In genomic region chr12:58877243-58877743, GRCh38 we compare ENCODE assay signal across 11 cellular contexts. TPM values are rescaled to one million over a fixed set of nuclear protein-coding genes. Genes with fewer than 3 reads are reported as not detected.
DNase-seq lines count a peak whose midpoint lies in the region; ATAC-seq, FAIRE-seq and TF ChIP-seq lines count a peak whose summit lies in the region.
"Had no signal": no experiment of that assay in that cellular context is flagged by ENCODE, and none has a peak within 500 bp of the region (broad histone marks: within the 10 kb centered on the region; RNA-seq: fewer than 3 reads in every experiment).

No MANE protein-coding gene starts in this region.

- H3K27me3 Mint-ChIP-seq in MCF 10A (ENCODE audit: insufficient read depth, unreplicated experiment): no peaks in the 10 kb centered on the region

- peak overlapping the region; percentile 51 for H3K27ac Mint-ChIP-seq in MCF 10A (ENCODE audit: low read depth, unreplicated experiment)
- H3K27ac Mint-ChIP-seq: nephron had no signal

- POLR2A ChIA-PET in MCF 10A (lab: Yijun Ruan, JAX) (interaction anchor here (0.6 to 4.6 kb wide), 21 partner anchors 9 to 348 kb away, joined by 3 to 86 read pairs (median 4); partner anchors contain the start of gene LRIG3), RWPE1 (lab: Yijun Ruan, JAX; ENCODE audit: low non-redundant PET) (no interaction called here)

- no peaks in the 10 kb centered on the region for H3K9me3 Mint-ChIP-seq in MCF 10A (ENCODE audit: unreplicated experiment)
- H3K9me3 Mint-ChIP-seq: nephron had no signal

- H3K4me1 Mint-ChIP-seq in MCF 10A (ENCODE audit: insufficient read depth, unreplicated experiment): peaks cover 17% of the 10 kb centered on the region

- peaks cover 100% of the 10 kb centered on the region for H3K36me3 Mint-ChIP-seq in MCF 10A (ENCODE audit: insufficient read depth, unreplicated experiment)

- peak; percentile 95 for FAIRE-seq in urothelium cell line (lab: Jason Lieb, UNC)

- ATAC-seq in foreskin keratinocyte (peak; percentile 95), GM18909 (IDR thresholded peaks at IDR 0.05; ENCODE audit: poor library complexity, unreplicated experiment) (no peak), GM18858 (IDR thresholded peaks at IDR 0.05; ENCODE audit: unreplicated experiment) (no peak)

- CTCF ChIA-PET in MCF 10A (lab: Yijun Ruan, JAX): interaction anchor here (0.6 to 2.5 kb wide), 7 partner anchors 14 to 528 kb away, joined by 3 to 10 read pairs (median 4); no protein-coding TSS in a partner anchor
- CTCF ChIA-PET in RWPE1 (lab: Yijun Ruan, JAX): interaction anchor here (0.7 kb wide), 1 partner anchor 166 kb away, joined by 3 read pairs; no protein-coding TSS in a partner anchor

- H3K36me3 ChIP-seq in breast epithelium: peaks cover 4% of the 10 kb centered on the region
- H3K36me3 ChIP-seq: BLaER1 treated with 17β-estradiol and CSF1 and Interleukin-3, amounts not matched to agents 10 nM and 100 nM had no signal

- intact Hi-C loops in MCF 10A (cut with micrococcal nuclease): loop anchor here (1.0 to 5.0 kb wide), 3 partner anchors 43 to 335 kb away; partner anchors contain the start of gene LRIG3
- intact Hi-C loops in breast epithelium (cut with DNase I; ENCODE audit: low total_unique reads): no loop called here

- no peak for TF ChIP-seq POLR2A in breast epithelium (IDR thresholded peaks at IDR 0.05)

- H3K4me3 ChIP-seq in breast epithelium: no peak overlapping the region
- H3K4me3 ChIP-seq: BLaER1 treated with 17β-estradiol and CSF1 and Interleukin-3, amounts not matched to agents 10 nM and 100 nM had no signal

- H3K9me3 ChIP-seq in breast epithelium: no peaks in the 10 kb centered on the region
- H3K9me3 ChIP-seq: BLaER1 treated with 17β-estradiol and CSF1 and Interleukin-3, amounts not matched to agents 10 nM and 100 nM had no signal

- H3K27me3 ChIP-seq in breast epithelium (no peaks in the 10 kb centered on the region), foreskin keratinocyte (no peaks in the 10 kb centered on the region)
- H3K27me3 ChIP-seq: BLaER1 treated with 17β-estradiol and CSF1 and Interleukin-3, amounts not matched to agents 10 nM and 100 nM had no signal

- peak overlapping the region in 1 of 2 donors; percentile 8 for H3K27ac ChIP-seq in breast epithelium
- H3K27ac ChIP-seq in RWPE1: peak overlapping the region; percentile 82
- H3K27ac ChIP-seq in foreskin keratinocyte: no peak overlapping the region
- H3K27ac ChIP-seq: BLaER1 treated with 17β-estradiol and CSF1 and Interleukin-3, amounts not matched to agents 10 nM and 100 nM had no signal

- no TSS peak for BruUV-seq in MCF 10A (replicated peaks; lab: Mats Ljungman, UMichigan)

- TF ChIP-seq CTCF in MCF 10A (IDR thresholded peaks at IDR 0.05; ENCODE audit: unreplicated experiment): no peak
- no peak for TF ChIP-seq CTCF in breast epithelium (IDR thresholded peaks at IDR 0.05)
- TF ChIP-seq CTCF in RWPE1 (conservative IDR thresholded peaks at IDR 0.05; ENCODE audit: low read depth): no peak
- no peak for TF ChIP-seq CTCF in foreskin keratinocyte (conservative IDR thresholded peaks at IDR 0.05)

- H3K4me3 Mint-ChIP-seq in MCF 10A (ENCODE audit: unreplicated experiment): no peak overlapping the region
- H3K4me3 Mint-ChIP-seq: nephron had no signal

- DNase-seq in MCF 10A (ENCODE audit: unreplicated experiment) (peak; percentile 94), breast epithelium (ENCODE audit: low spot score in 2 of 2) (no peak), RWPE1 (ENCODE audit: low spot score) (peak; percentile 84), foreskin keratinocyte (peak; percentile 91 to 97), urothelium cell line (ENCODE audit: low spot score) (peak; percentile 90), islet precursor cell (no peak)
- DNase-seq: NCI-H82 had no signal

- H3K4me1 ChIP-seq in breast epithelium: no peaks in the 10 kb centered on the region
- no peaks in the 10 kb centered on the region for H3K4me1 ChIP-seq in foreskin keratinocyte

RNA-seq across cellular contexts. Expression of gene LRIG3, which starts 43.0 kb away (rescaled TPM):
- 26.5 and 41.5 TPM in 2 replicates for total RNA-seq in MCF 10A (2022)
- total RNA-seq in breast epithelium: 100 to 1,000 TPM; 116 to 139 (median 125) TPM
- total RNA-seq in foreskin keratinocyte: 25.9 TPM in 2 replicates
- 4.8 and 6.6 TPM in 2 replicates for polyA plus RNA-seq in foreskin keratinocyte

Comparison
In these comparisons a context has a peak if more than half of its experiments do, and no peak if none do; other contexts are left out.
1. DNase-seq: peak in MCF 10A (single experiment), RWPE1 (single experiment), foreskin keratinocyte (2 of 2) and urothelium cell line (single experiment); none in breast epithelium (0 of 2) and islet precursor cell (single experiment).